Comparison of ENCODE assay signal across 1 cellular context in genomic region chr6:20688710-20689500, GRCh38.
TF ChIP-seq lines count a peak whose summit lies in the region.

No MANE protein-coding gene starts in this region.

TF ChIP-seq in GM12878, 131 proteins besides CTCF, POLR2A, EP300 and RAD21 (continued from another document and continues in another):
- TF ChIP-seq BCL3 (IDR thresholded peaks at IDR 0.05; ENCODE audit: borderline replicate concordance, insufficient read depth, low read depth, low read length, poor library complexity, severe bottlenecking), result no peak
- TF ChIP-seq MEF2A (IDR thresholded peaks at IDR 0.05; ENCODE audit: insufficient read depth, low read depth, low read length), result peak; percentile 77
- peak; percentile 57; the same call in 1 of the 2 replicates for TF ChIP-seq POLR2AphosphoS5 (IDR thresholded peaks at IDR 0.05; ENCODE audit: low read length)
- TF ChIP-seq RB1 (IDR thresholded peaks at IDR 0.05; ENCODE audit: borderline replicate concordance), result no peak
- no peak for TF ChIP-seq ZBTB40 (IDR thresholded peaks at IDR 0.05; ENCODE audit: borderline replicate concordance)
- TF ChIP-seq BCL11A (IDR thresholded peaks at IDR 0.05; ENCODE audit: low read depth, low read length), result no peak
- TF ChIP-seq CEBPZ (IDR thresholded peaks at IDR 0.05; ENCODE audit: low read depth, low read length), result no peak
- TF ChIP-seq YY1 (IDR thresholded peaks at IDR 0.05; ENCODE audit: low read depth, low read length), result peak; percentile 32; the same call in 1 of the 2 replicates
- no peak for TF ChIP-seq SMAD1 (IDR thresholded peaks at IDR 0.05; ENCODE audit: low read depth, partially characterized antibody)
- 0 out of 2 replicates have a peak, but pooled peaks have one; percentile 38 for TF ChIP-seq NBN (IDR thresholded peaks at IDR 0.05)
- peak; percentile 51 for TF ChIP-seq FOXM1 (IDR thresholded peaks at IDR 0.05; ENCODE audit: low read depth, low read length)
- TF ChIP-seq ZNF217 (IDR thresholded peaks at IDR 0.05), result peak; percentile 18; the same call in 1 of the 2 replicates
- no peak for TF ChIP-seq ZNF687 (IDR thresholded peaks at IDR 0.05)
- TF ChIP-seq ZNF24 (IDR thresholded peaks at IDR 0.05), result 0 out of 2 replicates have a peak, but pooled peaks have one; percentile 31
- no peak for TF ChIP-seq PML (IDR thresholded peaks at IDR 0.05; ENCODE audit: low read length)
- no peak for TF ChIP-seq NRF1 (conservative IDR thresholded peaks at IDR 0.05; ENCODE audit: low read depth, low read length)
- peak; percentile 7; the same call in 1 of the 2 replicates for TF ChIP-seq SMC3 (IDR thresholded peaks at IDR 0.05; ENCODE audit: borderline replicate concordance, low read length)
- no peak for TF ChIP-seq HDAC6 (IDR thresholded peaks at IDR 0.05; ENCODE audit: unreplicated experiment)
- no peak for TF ChIP-seq IRF3 (IDR thresholded peaks at IDR 0.05)
- TF ChIP-seq NFIC (IDR thresholded peaks at IDR 0.05; ENCODE audit: low read depth, low read length), result peak; percentile 49
- TF ChIP-seq RCOR1 (conservative IDR thresholded peaks at IDR 0.05; ENCODE audit: low read depth, low read length), result no peak
- TF ChIP-seq NR2F1 (conservative IDR thresholded peaks at IDR 0.05), result no peak
- TF ChIP-seq EED (IDR thresholded peaks at IDR 0.05; ENCODE audit: low read depth), result peak; percentile 66
- TF ChIP-seq MLLT1 (IDR thresholded peaks at IDR 0.05), result peak; percentile 100
- TF ChIP-seq RELA (IDR thresholded peaks at IDR 0.05; ENCODE audit: borderline replicate concordance, partially characterized antibody), result no peak
- TF ChIP-seq EZH2 (IDR thresholded peaks at IDR 0.05; ENCODE audit: borderline replicate concordance, control insufficient read depth, low read depth, low read length), result no peak
- peak; percentile 70 for TF ChIP-seq IRF4 (IDR thresholded peaks at IDR 0.05; ENCODE audit: low read depth, low read length)
- TF ChIP-seq CUX1 (IDR thresholded peaks at IDR 0.05; ENCODE audit: insufficient replicate concordance, low read depth, low read length), result peak; percentile 67
- TF ChIP-seq POU2F2 (IDR thresholded peaks at IDR 0.05; ENCODE audit: borderline replicate concordance, low read depth, low read length), result peak; percentile 12; the same call in 1 of the 3 replicates
- TF ChIP-seq ZBTB11 (CRISPR knock-in tag; IDR thresholded peaks at IDR 0.05), result no peak
